Comparison of ENCODE assay signal across 1 cellular context in the genomic region with DNA sequence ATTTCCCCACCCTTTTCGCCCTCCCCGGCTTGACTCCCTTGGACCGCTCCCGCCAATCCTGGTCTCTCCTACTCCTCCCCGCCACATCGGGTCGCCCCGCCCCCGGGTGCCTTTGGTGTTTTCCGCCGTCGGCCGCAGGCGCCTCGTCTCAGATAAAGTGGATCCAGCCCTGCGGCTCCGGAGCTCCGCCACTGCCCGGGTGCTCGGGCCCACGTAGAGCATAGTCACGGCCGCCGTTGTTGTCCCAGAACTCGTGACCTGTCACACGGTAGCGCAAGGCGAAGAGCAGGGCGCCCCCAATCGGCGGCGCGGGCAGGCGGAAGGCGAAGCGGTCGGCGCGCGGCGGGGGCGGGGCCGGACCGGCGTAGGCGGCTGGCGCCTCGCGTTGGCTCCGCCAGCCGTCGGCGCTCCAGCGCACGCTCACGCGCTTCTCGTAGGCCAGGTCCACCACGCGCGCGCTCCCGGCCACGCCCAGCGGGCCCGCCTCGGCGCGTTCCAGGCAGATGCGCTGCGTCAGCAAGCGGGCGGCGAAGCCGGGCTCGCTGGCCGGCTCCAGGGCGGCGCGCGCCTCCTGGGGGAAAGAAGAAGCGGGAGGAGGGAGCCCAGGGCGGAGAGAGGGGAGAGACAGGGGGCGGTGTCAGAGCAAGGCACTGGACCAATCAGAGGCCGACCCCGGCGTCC.
TF ChIP-seq lines count a peak whose summit lies in the region.

No MANE protein-coding gene starts in this region.

TF ChIP-seq in HepG2, 621 proteins besides CTCF, POLR2A, EP300 and RAD21 (continued from another document and continues in another):
- TF ChIP-seq, protein P1, sequence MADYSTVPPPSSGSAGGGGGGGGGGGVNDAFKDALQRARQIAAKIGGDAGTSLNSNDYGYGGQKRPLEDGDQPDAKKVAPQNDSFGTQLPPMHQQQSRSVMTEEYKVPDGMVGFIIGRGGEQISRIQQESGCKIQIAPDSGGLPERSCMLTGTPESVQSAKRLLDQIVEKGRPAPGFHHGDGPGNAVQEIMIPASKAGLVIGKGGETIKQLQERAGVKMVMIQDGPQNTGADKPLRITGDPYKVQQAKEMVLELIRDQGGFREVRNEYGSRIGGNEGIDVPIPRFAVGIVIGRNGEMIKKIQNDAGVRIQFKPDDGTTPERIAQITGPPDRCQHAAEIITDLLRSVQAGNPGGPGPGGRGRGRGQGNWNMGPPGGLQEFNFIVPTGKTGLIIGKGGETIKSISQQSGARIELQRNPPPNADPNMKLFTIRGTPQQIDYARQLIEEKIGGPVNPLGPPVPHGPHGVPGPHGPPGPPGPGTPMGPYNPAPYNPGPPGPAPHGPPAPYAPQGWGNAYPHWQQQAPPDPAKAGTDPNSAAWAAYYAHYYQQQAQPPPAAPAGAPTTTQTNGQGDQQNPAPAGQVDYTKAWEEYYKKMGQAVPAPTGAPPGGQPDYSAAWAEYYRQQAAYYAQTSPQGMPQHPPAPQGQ (CRISPR knock-in tag; IDR thresholded peaks at IDR 0.05; ENCODE audit: borderline replicate concordance): peak; percentile 93
- TF ChIP-seq, protein P2, sequence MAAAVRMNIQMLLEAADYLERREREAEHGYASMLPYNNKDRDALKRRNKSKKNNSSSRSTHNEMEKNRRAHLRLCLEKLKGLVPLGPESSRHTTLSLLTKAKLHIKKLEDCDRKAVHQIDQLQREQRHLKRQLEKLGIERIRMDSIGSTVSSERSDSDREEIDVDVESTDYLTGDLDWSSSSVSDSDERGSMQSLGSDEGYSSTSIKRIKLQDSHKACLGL (CRISPR knock-in tag; IDR thresholded peaks at IDR 0.05): peak; percentile 80; the same call in 1 of the 2 replicates
- TF ChIP-seq, protein P3, sequence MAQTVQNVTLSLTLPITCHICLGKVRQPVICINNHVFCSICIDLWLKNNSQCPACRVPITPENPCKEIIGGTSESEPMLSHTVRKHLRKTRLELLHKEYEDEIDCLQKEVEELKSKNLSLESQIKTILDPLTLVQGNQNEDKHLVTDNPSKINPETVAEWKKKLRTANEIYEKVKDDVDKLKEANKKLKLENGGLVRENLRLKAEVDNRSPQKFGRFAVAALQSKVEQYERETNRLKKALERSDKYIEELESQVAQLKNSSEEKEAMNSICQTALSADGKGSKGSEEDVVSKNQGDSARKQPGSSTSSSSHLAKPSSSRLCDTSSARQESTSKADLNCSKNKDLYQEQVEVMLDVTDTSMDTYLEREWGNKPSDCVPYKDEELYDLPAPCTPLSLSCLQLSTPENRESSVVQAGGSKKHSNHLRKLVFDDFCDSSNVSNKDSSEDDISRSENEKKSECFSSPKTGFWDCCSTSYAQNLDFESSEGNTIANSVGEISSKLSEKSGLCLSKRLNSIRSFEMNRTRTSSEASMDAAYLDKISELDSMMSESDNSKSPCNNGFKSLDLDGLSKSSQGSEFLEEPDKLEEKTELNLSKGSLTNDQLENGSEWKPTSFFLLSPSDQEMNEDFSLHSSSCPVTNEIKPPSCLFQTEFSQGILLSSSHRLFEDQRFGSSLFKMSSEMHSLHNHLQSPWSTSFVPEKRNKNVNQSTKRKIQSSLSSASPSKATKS (CRISPR knock-in tag; IDR thresholded peaks at IDR 0.05): no peak
- TF ChIP-seq RBM22 (optimal IDR thresholded peaks at IDR 0.05; ENCODE audit: low read length) (no peak), ZNF138 (CRISPR knock-in tag; IDR thresholded peaks at IDR 0.05; ENCODE audit: low read depth) (peak; percentile 94), ZNF343 (CRISPR knock-in tag; IDR thresholded peaks at IDR 0.05) (no peak), CENPX (CRISPR knock-in tag; IDR thresholded peaks at IDR 0.05) (no peak), ZNF879 (CRISPR knock-in tag; IDR thresholded peaks at IDR 0.05) (no peak), ZNF274 (CRISPR knock-in tag; IDR thresholded peaks at IDR 0.05) (peak; percentile 69), SOX6 (IDR thresholded peaks at IDR 0.05) (no peak), SOX6 (CRISPR knock-in tag; IDR thresholded peaks at IDR 0.05) (no peak; the same call in 1 of the 2 replicates), MIER3 (CRISPR knock-in tag; IDR thresholded peaks at IDR 0.05; ENCODE audit: borderline replicate concordance) (peak; percentile 71), ETV5 (CRISPR knock-in tag; IDR thresholded peaks at IDR 0.05; ENCODE audit: borderline replicate concordance) (peak; percentile 84), SYNCRIP (IDR thresholded peaks at IDR 0.05; ENCODE audit: insufficient read depth, low read depth, low read length) (no peak), ZNF598 (CRISPR knock-in tag; IDR thresholded peaks at IDR 0.05; ENCODE audit: borderline replicate concordance) (0 out of 2 replicates have a peak, but pooled peaks have one; percentile 42), ZNF496 (CRISPR knock-in tag; IDR thresholded peaks at IDR 0.05; ENCODE audit: insufficient replicate concordance) (no peak), HNRNPH1 (optimal IDR thresholded peaks at IDR 0.05; ENCODE audit: low read depth, low read length) (no peak), KLF16 (CRISPR knock-in tag; IDR thresholded peaks at IDR 0.05) (peak in 1 of 2 experiments; percentile 82; a peak in 1 of 4 replicates), NFKBIZ (CRISPR knock-in tag; IDR thresholded peaks at IDR 0.05) (0 out of 2 replicates have a peak, but pooled peaks have one; percentile 52), KLF15 (CRISPR knock-in tag; IDR thresholded peaks at IDR 0.05; ENCODE audit: borderline replicate concordance) (no peak), SMAD1 (CRISPR knock-in tag; IDR thresholded peaks at IDR 0.05; ENCODE audit: borderline replicate concordance, low read depth) (0 out of 2 replicates have a peak, but pooled peaks have one; percentile 43), ZC3H4 (CRISPR knock-in tag; IDR thresholded peaks at IDR 0.05; ENCODE audit: borderline replicate concordance) (peak; percentile 77; the same call in 1 of the 2 replicates), HNRNPUL1 (IDR thresholded peaks at IDR 0.05; ENCODE audit: low read depth, low read length) (no peak), SNAI1 (CRISPR knock-in tag; IDR thresholded peaks at IDR 0.05; ENCODE audit: borderline replicate concordance) (peak; percentile 8; the same call in 1 of the 2 replicates), ZNF607 (CRISPR knock-in tag; IDR thresholded peaks at IDR 0.05; ENCODE audit: borderline replicate concordance) (no peak), MAFG (CRISPR knock-in tag; IDR thresholded peaks at IDR 0.05) (no peak), SMARCE1 (IDR thresholded peaks at IDR 0.05; ENCODE audit: borderline replicate concordance) (peak; percentile 67; the same call in 1 of the 2 replicates), STAT5B (CRISPR knock-in tag; IDR thresholded peaks at IDR 0.05) (peak; percentile 89)
- TF ChIP-seq, protein P4, sequence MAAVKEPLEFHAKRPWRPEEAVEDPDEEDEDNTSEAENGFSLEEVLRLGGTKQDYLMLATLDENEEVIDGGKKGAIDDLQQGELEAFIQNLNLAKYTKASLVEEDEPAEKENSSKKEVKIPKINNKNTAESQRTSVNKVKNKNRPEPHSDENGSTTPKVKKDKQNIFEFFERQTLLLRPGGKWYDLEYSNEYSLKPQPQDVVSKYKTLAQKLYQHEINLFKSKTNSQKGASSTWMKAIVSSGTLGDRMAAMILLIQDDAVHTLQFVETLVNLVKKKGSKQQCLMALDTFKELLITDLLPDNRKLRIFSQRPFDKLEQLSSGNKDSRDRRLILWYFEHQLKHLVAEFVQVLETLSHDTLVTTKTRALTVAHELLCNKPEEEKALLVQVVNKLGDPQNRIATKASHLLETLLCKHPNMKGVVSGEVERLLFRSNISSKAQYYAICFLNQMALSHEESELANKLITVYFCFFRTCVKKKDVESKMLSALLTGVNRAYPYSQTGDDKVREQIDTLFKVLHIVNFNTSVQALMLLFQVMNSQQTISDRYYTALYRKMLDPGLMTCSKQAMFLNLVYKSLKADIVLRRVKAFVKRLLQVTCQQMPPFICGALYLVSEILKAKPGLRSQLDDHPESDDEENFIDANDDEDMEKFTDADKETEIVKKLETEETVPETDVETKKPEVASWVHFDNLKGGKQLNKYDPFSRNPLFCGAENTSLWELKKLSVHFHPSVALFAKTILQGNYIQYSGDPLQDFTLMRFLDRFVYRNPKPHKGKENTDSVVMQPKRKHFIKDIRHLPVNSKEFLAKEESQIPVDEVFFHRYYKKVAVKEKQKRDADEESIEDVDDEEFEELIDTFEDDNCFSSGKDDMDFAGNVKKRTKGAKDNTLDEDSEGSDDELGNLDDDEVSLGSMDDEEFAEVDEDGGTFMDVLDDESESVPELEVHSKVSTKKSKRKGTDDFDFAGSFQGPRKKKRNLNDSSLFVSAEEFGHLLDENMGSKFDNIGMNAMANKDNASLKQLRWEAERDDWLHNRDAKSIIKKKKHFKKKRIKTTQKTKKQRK (IDR thresholded peaks at IDR 0.05; ENCODE audit: low read length): no peak
- TF ChIP-seq, protein P5, sequence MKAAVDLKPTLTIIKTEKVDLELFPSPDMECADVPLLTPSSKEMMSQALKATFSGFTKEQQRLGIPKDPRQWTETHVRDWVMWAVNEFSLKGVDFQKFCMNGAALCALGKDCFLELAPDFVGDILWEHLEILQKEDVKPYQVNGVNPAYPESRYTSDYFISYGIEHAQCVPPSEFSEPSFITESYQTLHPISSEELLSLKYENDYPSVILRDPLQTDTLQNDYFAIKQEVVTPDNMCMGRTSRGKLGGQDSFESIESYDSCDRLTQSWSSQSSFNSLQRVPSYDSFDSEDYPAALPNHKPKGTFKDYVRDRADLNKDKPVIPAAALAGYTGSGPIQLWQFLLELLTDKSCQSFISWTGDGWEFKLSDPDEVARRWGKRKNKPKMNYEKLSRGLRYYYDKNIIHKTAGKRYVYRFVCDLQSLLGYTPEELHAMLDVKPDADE (CRISPR knock-in tag; IDR thresholded peaks at IDR 0.05): no peak
- TF ChIP-seq, protein P6, sequence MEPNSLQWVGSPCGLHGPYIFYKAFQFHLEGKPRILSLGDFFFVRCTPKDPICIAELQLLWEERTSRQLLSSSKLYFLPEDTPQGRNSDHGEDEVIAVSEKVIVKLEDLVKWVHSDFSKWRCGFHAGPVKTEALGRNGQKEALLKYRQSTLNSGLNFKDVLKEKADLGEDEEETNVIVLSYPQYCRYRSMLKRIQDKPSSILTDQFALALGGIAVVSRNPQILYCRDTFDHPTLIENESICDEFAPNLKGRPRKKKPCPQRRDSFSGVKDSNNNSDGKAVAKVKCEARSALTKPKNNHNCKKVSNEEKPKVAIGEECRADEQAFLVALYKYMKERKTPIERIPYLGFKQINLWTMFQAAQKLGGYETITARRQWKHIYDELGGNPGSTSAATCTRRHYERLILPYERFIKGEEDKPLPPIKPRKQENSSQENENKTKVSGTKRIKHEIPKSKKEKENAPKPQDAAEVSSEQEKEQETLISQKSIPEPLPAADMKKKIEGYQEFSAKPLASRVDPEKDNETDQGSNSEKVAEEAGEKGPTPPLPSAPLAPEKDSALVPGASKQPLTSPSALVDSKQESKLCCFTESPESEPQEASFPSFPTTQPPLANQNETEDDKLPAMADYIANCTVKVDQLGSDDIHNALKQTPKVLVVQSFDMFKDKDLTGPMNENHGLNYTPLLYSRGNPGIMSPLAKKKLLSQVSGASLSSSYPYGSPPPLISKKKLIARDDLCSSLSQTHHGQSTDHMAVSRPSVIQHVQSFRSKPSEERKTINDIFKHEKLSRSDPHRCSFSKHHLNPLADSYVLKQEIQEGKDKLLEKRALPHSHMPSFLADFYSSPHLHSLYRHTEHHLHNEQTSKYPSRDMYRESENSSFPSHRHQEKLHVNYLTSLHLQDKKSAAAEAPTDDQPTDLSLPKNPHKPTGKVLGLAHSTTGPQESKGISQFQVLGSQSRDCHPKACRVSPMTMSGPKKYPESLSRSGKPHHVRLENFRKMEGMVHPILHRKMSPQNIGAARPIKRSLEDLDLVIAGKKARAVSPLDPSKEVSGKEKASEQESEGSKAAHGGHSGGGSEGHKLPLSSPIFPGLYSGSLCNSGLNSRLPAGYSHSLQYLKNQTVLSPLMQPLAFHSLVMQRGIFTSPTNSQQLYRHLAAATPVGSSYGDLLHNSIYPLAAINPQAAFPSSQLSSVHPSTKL (CRISPR knock-in tag; IDR thresholded peaks at IDR 0.05): peak; percentile 77
- TF ChIP-seq, protein P7, sequence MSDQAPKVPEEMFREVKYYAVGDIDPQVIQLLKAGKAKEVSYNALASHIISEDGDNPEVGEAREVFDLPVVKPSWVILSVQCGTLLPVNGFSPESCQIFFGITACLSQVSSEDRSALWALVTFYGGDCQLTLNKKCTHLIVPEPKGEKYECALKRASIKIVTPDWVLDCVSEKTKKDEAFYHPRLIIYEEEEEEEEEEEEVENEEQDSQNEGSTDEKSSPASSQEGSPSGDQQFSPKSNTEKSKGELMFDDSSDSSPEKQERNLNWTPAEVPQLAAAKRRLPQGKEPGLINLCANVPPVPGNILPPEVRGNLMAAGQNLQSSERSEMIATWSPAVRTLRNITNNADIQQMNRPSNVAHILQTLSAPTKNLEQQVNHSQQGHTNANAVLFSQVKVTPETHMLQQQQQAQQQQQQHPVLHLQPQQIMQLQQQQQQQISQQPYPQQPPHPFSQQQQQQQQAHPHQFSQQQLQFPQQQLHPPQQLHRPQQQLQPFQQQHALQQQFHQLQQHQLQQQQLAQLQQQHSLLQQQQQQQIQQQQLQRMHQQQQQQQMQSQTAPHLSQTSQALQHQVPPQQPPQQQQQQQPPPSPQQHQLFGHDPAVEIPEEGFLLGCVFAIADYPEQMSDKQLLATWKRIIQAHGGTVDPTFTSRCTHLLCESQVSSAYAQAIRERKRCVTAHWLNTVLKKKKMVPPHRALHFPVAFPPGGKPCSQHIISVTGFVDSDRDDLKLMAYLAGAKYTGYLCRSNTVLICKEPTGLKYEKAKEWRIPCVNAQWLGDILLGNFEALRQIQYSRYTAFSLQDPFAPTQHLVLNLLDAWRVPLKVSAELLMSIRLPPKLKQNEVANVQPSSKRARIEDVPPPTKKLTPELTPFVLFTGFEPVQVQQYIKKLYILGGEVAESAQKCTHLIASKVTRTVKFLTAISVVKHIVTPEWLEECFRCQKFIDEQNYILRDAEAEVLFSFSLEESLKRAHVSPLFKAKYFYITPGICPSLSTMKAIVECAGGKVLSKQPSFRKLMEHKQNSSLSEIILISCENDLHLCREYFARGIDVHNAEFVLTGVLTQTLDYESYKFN (CRISPR knock-in tag; conservative IDR thresholded peaks at IDR 0.05): peak; percentile 54
- TF ChIP-seq, protein P8, sequence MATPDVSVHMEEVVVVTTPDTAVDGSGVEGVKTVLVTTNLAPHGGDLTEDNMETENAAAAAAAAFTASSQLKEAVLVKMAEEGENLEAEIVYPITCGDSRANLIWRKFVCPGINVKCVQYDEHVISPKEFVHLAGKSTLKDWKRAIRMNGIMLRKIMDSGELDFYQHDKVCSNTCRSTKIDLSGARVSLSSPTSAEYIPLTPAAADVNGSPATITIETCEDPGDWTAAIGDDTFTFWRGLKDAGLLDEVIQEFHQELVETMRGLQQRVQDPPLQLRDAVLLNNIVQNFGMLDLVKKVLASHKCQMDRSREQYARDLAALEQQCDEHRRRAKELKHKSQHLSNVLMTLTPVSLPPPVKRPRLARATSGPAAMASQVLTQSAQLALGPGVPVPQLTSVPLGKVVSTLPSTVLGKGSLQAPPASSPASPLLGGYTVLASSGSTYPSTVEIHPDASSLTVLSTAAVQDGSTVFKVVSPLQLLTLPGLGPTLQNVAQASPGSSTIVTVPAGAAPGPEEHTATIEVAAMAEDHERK (CRISPR knock-in tag; IDR thresholded peaks at IDR 0.05; ENCODE audit: low read depth): peak; percentile 89
- TF ChIP-seq, protein P9, sequence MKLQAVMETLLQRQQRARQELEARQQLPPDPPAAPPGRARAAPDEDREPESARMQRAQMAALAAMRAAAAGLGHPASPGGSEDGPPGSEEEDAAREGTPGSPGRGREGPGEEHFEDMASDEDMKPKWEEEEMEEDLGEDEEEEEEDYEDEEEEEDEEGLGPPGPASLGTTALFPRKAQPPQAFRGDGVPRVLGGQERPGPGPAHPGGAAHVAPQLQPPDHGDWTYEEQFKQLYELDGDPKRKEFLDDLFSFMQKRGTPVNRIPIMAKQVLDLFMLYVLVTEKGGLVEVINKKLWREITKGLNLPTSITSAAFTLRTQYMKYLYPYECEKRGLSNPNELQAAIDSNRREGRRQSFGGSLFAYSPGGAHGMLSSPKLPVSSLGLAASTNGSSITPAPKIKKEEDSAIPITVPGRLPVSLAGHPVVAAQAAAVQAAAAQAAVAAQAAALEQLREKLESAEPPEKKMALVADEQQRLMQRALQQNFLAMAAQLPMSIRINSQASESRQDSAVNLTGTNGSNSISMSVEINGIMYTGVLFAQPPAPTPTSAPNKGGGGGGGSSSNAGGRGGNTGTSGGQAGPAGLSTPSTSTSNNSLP (IDR thresholded peaks at IDR 0.05; ENCODE audit: low read depth, low read length): peak; percentile 74; the same call in 1 of the 2 replicates
